20 cellular contexts compared by ENCODE assay signal in the genomic region with DNA sequence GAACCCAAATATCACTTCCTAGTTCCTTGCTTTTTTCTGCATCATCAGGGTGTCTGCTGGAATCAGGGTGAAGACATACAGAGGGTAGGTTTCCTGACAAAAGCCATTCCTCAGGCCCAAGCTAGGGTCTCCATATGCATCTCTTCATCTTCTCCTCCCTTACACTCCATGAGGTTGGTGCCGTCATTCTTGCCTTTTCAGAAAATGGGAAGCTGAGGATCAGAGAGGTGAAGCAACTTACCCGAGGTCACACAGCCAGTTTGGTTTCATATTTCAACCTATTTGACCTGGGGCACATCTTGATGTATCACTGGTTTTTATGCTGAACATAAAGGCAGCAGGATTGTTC. TPM values are rescaled to one million over a fixed set of nuclear protein-coding genes. Genes with fewer than 3 reads are reported as not detected.
"Had no signal": no experiment of that assay in that cellular context is flagged by ENCODE, and none has a peak within 500 bp of the region (broad histone marks: within the 10 kb centered on the region; RNA-seq: fewer than 3 reads in every experiment).

No MANE protein-coding gene starts in this region.

- ATAC-seq: activated CD4-positive, CD25-positive, alpha-beta regulatory T cell treated with anti-CD3 and anti-CD28 coated beads, Interleukin-2, amount 50 U/mL, for 24 hours; activated CD8-positive, alpha-beta T cell treated with anti-CD3 and anti-CD28 coated beads for 36 hours; activated T-cell treated with anti-CD3 and anti-CD28 coated beads, Interleukin-2, amount 50 U/mL, for 72 hours; Right ventricle myocardium inferior had no signal

- H3K4me3 ChIP-seq: adrenal gland, SK-N-MC had no signal

- H3K4me1 Mint-ChIP-seq: activated naive CD8-positive, alpha-beta T cell treated with anti-CD3 and anti-CD28 coated beads, Interleukin-2, amount 10 ng/mL, durations not matched to agents 7 days and 5 days had no signal

- H3K9me3 Mint-ChIP-seq: activated CD8-positive, alpha-beta T cell treated with anti-CD3 and anti-CD28 coated beads for 36 hours; activated naive CD8-positive, alpha-beta T cell treated with anti-CD3 and anti-CD28 coated beads, Interleukin-2, amount 10 ng/mL, durations not matched to agents 7 days and 5 days; activated T-cell treated with anti-CD3 and anti-CD28 coated beads, Interleukin-2, amount 50 U/mL, for 72 hours had no signal

- H3K27me3 ChIP-seq: adrenal gland had no signal

- H3K36me3 Mint-ChIP-seq: activated naive CD8-positive, alpha-beta T cell treated with anti-CD3 and anti-CD28 coated beads, Interleukin-2, amount 10 ng/mL, durations not matched to agents 7 days and 5 days had no signal

- FAIRE-seq: bronchial epithelial cell had no signal

- H3K36me3 ChIP-seq: adrenal gland had no signal

- H3K27ac ChIP-seq: SK-N-MC had no signal

- DNase-seq: activated CD4-positive, alpha-beta T cell treated with anti-CD3 and anti-CD28 coated beads for 4 hours; activated CD8-positive, alpha-beta memory T cell treated with anti-CD3 and anti-CD28 coated beads, Interleukin-2, amount 50 U/mL, for 4 hours; activated CD8-positive, alpha-beta T cell treated with anti-CD3 and anti-CD28 coated beads for 36 hours; activated naive CD4-positive, alpha-beta T cell treated with anti-CD3 and anti-CD28 coated beads, Interleukin-2, amount 50 U/mL, for 16 hours; activated naive CD8-positive, alpha-beta T cell treated with anti-CD3 and anti-CD28 coated beads, Interleukin-2, amount 10 ng/mL, durations not matched to agents 7 days and 5 days; activated T-cell treated with anti-CD3 and anti-CD28 coated beads, Interleukin-2, amount 50 U/mL, for 72 hours; adrenal gland; anterior cingulate cortex; central memory CD4-positive, alpha-beta T cell; Karpas-422; NCI-H187 treated with DMSO at 0.1 percent for 48 hours; NCI-H2081 treated with DMSO at 0.1 percent for 48 hours; NCI-H446; NCI-H774; RPMI8226; T-helper 1 cell had no signal

- H3K4me3 Mint-ChIP-seq: activated CD8-positive, alpha-beta T cell treated with anti-CD3 and anti-CD28 coated beads for 36 hours; activated naive CD8-positive, alpha-beta T cell treated with anti-CD3 and anti-CD28 coated beads, Interleukin-2, amount 10 ng/mL, durations not matched to agents 7 days and 5 days; activated T-cell treated with anti-CD3 and anti-CD28 coated beads, Interleukin-2, amount 50 U/mL, for 72 hours had no signal

- H3K9me3 ChIP-seq: adrenal gland had no signal

- H3K27ac Mint-ChIP-seq: activated CD8-positive, alpha-beta T cell treated with anti-CD3 and anti-CD28 coated beads for 36 hours; activated naive CD8-positive, alpha-beta T cell treated with anti-CD3 and anti-CD28 coated beads, Interleukin-2, amount 10 ng/mL, durations not matched to agents 7 days and 5 days; activated T-cell treated with anti-CD3 and anti-CD28 coated beads, Interleukin-2, amount 50 U/mL, for 72 hours had no signal

RNA-seq across cellular contexts. Expression of a gene that starts 7.3 kb away (rescaled TPM):
- total RNA-seq: bronchial epithelial cell had no signal
